10 cellular contexts compared by ENCODE assay signal in the genomic region with DNA sequence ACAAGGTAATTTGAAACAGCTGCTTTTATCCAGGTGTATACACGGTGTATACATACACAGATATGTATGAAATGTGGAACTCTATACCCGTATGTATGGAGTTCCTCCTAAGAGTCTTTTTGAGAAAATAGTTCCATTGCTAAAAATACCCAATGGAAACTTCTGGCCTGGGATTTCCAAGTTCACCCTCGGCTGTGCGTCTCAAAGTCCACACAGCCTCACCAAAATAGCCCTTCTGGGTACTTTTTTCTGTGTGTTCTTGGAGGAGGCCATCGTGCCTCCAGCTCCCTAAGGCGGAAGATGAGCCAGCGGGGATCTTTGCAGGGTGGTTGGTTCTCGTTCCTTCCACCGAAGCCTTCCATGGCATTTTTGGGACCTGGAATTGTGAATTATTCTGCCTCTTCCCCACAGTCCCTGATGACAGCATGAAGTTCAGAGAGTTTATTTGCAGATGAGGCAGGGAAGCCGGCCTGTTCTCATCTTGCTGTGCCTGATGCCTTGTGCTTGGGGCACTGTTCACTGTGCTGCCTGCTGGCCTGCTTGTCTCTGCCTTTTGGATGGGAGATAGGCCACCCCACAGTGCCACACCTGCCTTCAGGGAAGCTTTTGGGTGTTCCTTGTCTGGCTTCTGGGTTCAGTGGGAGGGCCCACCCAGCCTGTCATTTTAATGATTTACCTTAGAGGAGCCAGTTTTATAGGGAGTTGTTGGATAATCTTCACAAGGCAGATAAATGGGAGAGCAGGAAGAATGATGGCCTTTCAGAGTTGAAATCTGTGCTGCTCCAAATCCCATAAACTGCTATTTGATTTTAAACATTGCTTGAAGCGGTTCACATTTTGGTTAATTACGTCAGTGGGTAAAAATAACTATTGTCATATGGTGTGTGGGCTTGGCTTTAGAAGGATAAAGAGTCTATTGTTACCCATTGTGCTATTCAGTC.
A peak's percentile ranks its signal among the peaks of the same experiment; 100 is the strongest.
DNase-seq lines count a peak whose midpoint lies in the region; ATAC-seq and TF ChIP-seq lines count a peak whose summit lies in the region.
"Had no signal": no experiment of that assay in that cellular context is flagged by ENCODE, and none has a peak within 500 bp of the region (broad histone marks: within the 10 kb centered on the region; RNA-seq: fewer than 3 reads in every experiment).

No MANE protein-coding gene starts in this region.

- no peak overlapping the region for H4K8ac ChIP-seq in mesenchymal stem cell (ENCODE audit: low read length)

- H2BK12ac ChIP-seq in mesenchymal stem cell (ENCODE audit: low read length in 2 of 2), result no peak overlapping the region

- H4K20me1 ChIP-seq in mammary epithelial cell (ENCODE audit: insufficient read depth, low read length), result no peaks in the 10 kb centered on the region

- no peaks in the 10 kb centered on the region for H3K27me3 Mint-ChIP-seq in stimulated activated naive CD8-positive, alpha-beta T cell treated with anti-CD3 and anti-CD28 coated beads, Interleukin-15, Interleukin-2, amounts not matched to agents 100 ng/mL and 50 ng/mL, for 24 hours

- H2BK120ac ChIP-seq in mesenchymal stem cell (ENCODE audit: low read depth, low read length), result no peak overlapping the region

- H3K27me3 ChIP-seq in mammary epithelial cell (ENCODE audit: insufficient read depth, low read length) (no peaks in the 10 kb centered on the region), mesenchymal stem cell (ENCODE audit: control insufficient read depth in 1 of 2, insufficient read depth in 1 of 2, low read length in 2 of 2) (no peaks in the 10 kb centered on the region)

- no peak for ATAC-seq in stimulated activated naive CD8-positive, alpha-beta T cell treated with anti-CD3 and anti-CD28 coated beads, Interleukin-15, Interleukin-2, amounts not matched to agents 100 U/mL and 50 U/mL, for 24 hours
- no peak for ATAC-seq in GM21367 (IDR thresholded peaks at IDR 0.05; ENCODE audit: unreplicated experiment)

- H2AFZ ChIP-seq in mammary epithelial cell (ENCODE audit: low read depth, low read length) (no peak overlapping the region), mesenchymal stem cell (ENCODE audit: low read depth, low read length) (no peak overlapping the region)

- H3K14ac ChIP-seq in mesenchymal stem cell (ENCODE audit: low read length in 2 of 2), result peak overlapping the region in 1 of 2 experiments; percentile 82

- no peak for DNase-seq in stimulated activated naive CD8-positive, alpha-beta T cell treated with anti-CD3 and anti-CD28 coated beads, Interleukin-15, Interleukin-2, amounts not matched to agents 100 U/mL and 50 U/mL, for 24 hours
- DNase-seq in mammary epithelial cell (peak; percentile 66), mesenchymal stem cell (no peak), OCI-M1 (lab: John Stamatoyannopoulos, UW) (no peak), retina (no peak), ecto neural progenitor cell (ENCODE audit: low spot score) (no peak)
- DNase-seq: cortex of kidney, GOT3 had no signal

- H3K9me3 Mint-ChIP-seq in stimulated activated naive CD8-positive, alpha-beta T cell treated with anti-CD3 and anti-CD28 coated beads, Interleukin-15, Interleukin-2, amounts not matched to agents 100 ng/mL and 50 ng/mL, for 24 hours, result no peaks in the 10 kb centered on the region

- peak overlapping the region; percentile 26 for H3K27ac Mint-ChIP-seq in stimulated activated naive CD8-positive, alpha-beta T cell treated with anti-CD3 and anti-CD28 coated beads, Interleukin-15, Interleukin-2, amounts not matched to agents 100 ng/mL and 50 ng/mL, for 24 hours

- intact Hi-C loops in mammary epithelial cell (cut with micrococcal nuclease), result no loop called here

- no peak overlapping the region for H3K4me3 Mint-ChIP-seq in stimulated activated naive CD8-positive, alpha-beta T cell treated with anti-CD3 and anti-CD28 coated beads, Interleukin-15, Interleukin-2, amounts not matched to agents 100 ng/mL and 50 ng/mL, for 24 hours

- H4K91ac ChIP-seq in mesenchymal stem cell (ENCODE audit: low read length), result no peak overlapping the region

- H3K27ac ChIP-seq in mammary epithelial cell (ENCODE audit: insufficient read depth, low read depth, low read length) (no peak overlapping the region), mesenchymal stem cell (ENCODE audit: low read length, poor library complexity, severe bottlenecking) (peak overlapping the region; percentile 70)

- H3K79me2 ChIP-seq in mammary epithelial cell (ENCODE audit: insufficient read depth, low read length), result no peaks in the 10 kb centered on the region

- in situ Hi-C loops in mammary epithelial cell (cut with MboI; ENCODE audit: low sequenced_read_pairs in 2 of 2), result no loop called here

- whole genome bisulfite sequencing in mammary epithelial cell (ENCODE audit: low coverage, missing lambda C conversion rate), result 48% methylated on average over 12 of the region's 12 CpGs
- WGBS in mesenchymal stem cell, result 74% methylated on average over 9 of the region's 12 CpGs

- H3K36me3 ChIP-seq in mammary epithelial cell (ENCODE audit: insufficient read depth, low read length) (no peaks in the 10 kb centered on the region), mesenchymal stem cell (ENCODE audit: control insufficient read depth in 1 of 2, insufficient read depth in 2 of 2, low read depth in 1 of 2, low read length in 2 of 2) (peaks cover 0 to 3% of the 10 kb centered on the region in 2 experiments)

- no peak overlapping the region for H2BK5ac ChIP-seq in mesenchymal stem cell (ENCODE audit: low read depth, low read length, poor library complexity, severe bottlenecking)

- no peak overlapping the region for H3K4ac ChIP-seq in mesenchymal stem cell (ENCODE audit: low read depth in 1 of 2, low read length in 2 of 2)

- CTCF ChIA-PET in mammary epithelial cell (lab: Charles Lee; ENCODE audit: low non-redundant PET), result no interaction called here

- H3K9ac ChIP-seq in mammary epithelial cell (ENCODE audit: insufficient read depth, low read length) (no peak overlapping the region), mesenchymal stem cell (ENCODE audit: low read length) (no peak overlapping the region)

- H3K4me1 ChIP-seq in mammary epithelial cell (ENCODE audit: insufficient read depth, low read length) (no peaks in the 10 kb centered on the region), mesenchymal stem cell (ENCODE audit: control insufficient read depth, insufficient read depth, low read depth, low read length) (peaks cover 38% of the 10 kb centered on the region)

- no peak overlapping the region for H3K23ac ChIP-seq in mesenchymal stem cell (ENCODE audit: low read length in 2 of 2)

- peak overlapping the region; percentile 54 for H2AK5ac ChIP-seq in mesenchymal stem cell (ENCODE audit: low read length, severe bottlenecking)

- dilution Hi-C loops in mammary epithelial cell (cut with HindIII; ENCODE audit: low sequenced_read_pairs), result no loop called here

- H3K4me3 ChIP-seq in mammary epithelial cell (replicated peaks in 1 of 3; ENCODE audit: insufficient read depth in 1 of 3, low read depth in 2 of 3, low read length in 3 of 3) (no peak overlapping the region), mesenchymal stem cell (ENCODE audit: insufficient read depth in 1 of 2, low read depth in 1 of 2, low read length in 2 of 2) (no peak overlapping the region)

- H3K4me1 Mint-ChIP-seq in stimulated activated naive CD8-positive, alpha-beta T cell treated with anti-CD3 and anti-CD28 coated beads, Interleukin-15, Interleukin-2, amounts not matched to agents 100 ng/mL and 50 ng/mL, for 24 hours (ENCODE audit: low read depth), result peaks cover 74% of the 10 kb centered on the region

- no TSS peak for BruUV-seq in mammary epithelial cell (replicated peaks; lab: Mats Ljungman, UMichigan)

- H3K18ac ChIP-seq in mesenchymal stem cell (ENCODE audit: low read depth in 1 of 2, low read length in 2 of 2), result no peak overlapping the region

- no peak for TF ChIP-seq CTCF in mammary epithelial cell (conservative IDR thresholded peaks at IDR 0.05 in 1 of 2, IDR thresholded peaks at IDR 0.05 in 1 of 2; ENCODE audit: extremely low read depth in 1 of 2, insufficient read depth in 1 of 2, low read depth in 1 of 2, low read length in 2 of 2)

- H3K9me3 ChIP-seq in mammary epithelial cell (replicated peaks; ENCODE audit: insufficient read depth, low read length) (no peaks in the 10 kb centered on the region), mesenchymal stem cell (ENCODE audit: control insufficient read depth, low read length) (no peaks in the 10 kb centered on the region)

- no peaks in the 10 kb centered on the region for H3K36me3 Mint-ChIP-seq in stimulated activated naive CD8-positive, alpha-beta T cell treated with anti-CD3 and anti-CD28 coated beads, Interleukin-15, Interleukin-2, amounts not matched to agents 100 ng/mL and 50 ng/mL, for 24 hours (ENCODE audit: low read depth)

- H2BK15ac ChIP-seq in mesenchymal stem cell (ENCODE audit: low read depth, poor library complexity, severe bottlenecking), result no peak overlapping the region

- peaks cover 10% of the 10 kb centered on the region for H3K79me1 ChIP-seq in mesenchymal stem cell (replicated peaks; ENCODE audit: low read length, poor library complexity, severe bottlenecking)

- H3K4me2 ChIP-seq in mammary epithelial cell (ENCODE audit: insufficient read depth, low read depth, low read length) (no peak overlapping the region), mesenchymal stem cell (ENCODE audit: low read length, poor library complexity, severe bottlenecking) (peak overlapping the region; percentile 6)
